9 cellular contexts compared by ENCODE assay signal in the genomic region with DNA sequence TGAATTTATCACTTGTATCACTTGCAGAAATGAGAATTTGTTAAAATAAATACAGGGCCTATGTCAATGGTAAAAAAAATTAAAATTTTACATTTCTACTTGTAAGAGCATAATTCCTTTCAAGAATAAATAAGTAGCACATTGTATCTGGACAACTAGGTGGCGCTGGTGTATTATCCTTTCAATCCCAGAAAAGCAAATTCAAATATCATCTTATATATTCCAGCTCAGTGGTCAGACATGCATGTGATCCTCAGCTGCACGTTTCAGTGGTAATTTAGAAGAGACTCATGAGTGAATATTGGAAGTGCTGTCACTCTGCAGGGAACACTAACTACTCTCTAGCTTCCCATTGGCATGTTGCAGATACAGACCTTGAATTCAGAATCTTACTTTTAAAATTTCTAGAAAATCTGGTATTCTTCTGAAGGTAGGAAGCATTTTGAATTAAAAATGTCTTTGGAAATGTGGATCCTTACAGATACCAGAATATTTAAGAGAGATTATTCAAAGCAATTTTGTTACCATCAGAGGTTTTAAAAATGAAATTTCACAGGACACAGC.
DNase-seq lines count a peak whose midpoint lies in the region; ATAC-seq, FAIRE-seq and TF ChIP-seq lines count a peak whose summit lies in the region.
"Had no signal": no experiment of that assay in that cellular context is flagged by ENCODE, and none has a peak within 500 bp of the region (broad histone marks: within the 10 kb centered on the region; RNA-seq: fewer than 3 reads in every experiment).

No MANE protein-coding gene starts in this region.

- peaks cover 2% of the 10 kb centered on the region for H3K36me3 Mint-ChIP-seq in neural progenitor cell
- H3K36me3 Mint-ChIP-seq in natural killer cell = no peaks in the 10 kb centered on the region
- H3K36me3 Mint-ChIP-seq: memory B cell had no signal

- H3K4me1 Mint-ChIP-seq in neural progenitor cell (peaks cover 27% of the 10 kb centered on the region), natural killer cell (peaks cover 0 to 4% of the 10 kb centered on the region in 2 donors)
- H3K4me1 Mint-ChIP-seq: memory B cell had no signal

- intact Hi-C loops in natural killer cell (cut with micrococcal nuclease) = no loop called here

- H3K4me2 ChIP-seq in KMS-11 (peak overlapping the region; percentile 2; the same call in 1 of the 2 replicates), OCI-LY1 (ENCODE audit: low read length) (no peak overlapping the region), neural progenitor cell (no peak overlapping the region)

- H3K9ac ChIP-seq in KMS-11 (no peak overlapping the region), OCI-LY1 (ENCODE audit: low read length) (no peak overlapping the region), endocrine pancreas (ENCODE audit: control insufficient read depth, insufficient read depth, low read length) (no peak overlapping the region), neural progenitor cell (no peak overlapping the region)

- no peaks in the 10 kb centered on the region for H4K20me1 ChIP-seq in KMS-11 (ENCODE audit: insufficient read depth)
- H4K20me1 ChIP-seq in OCI-LY1 (ENCODE audit: insufficient read depth, low read length) = no peaks in the 10 kb centered on the region
- no peaks in the 10 kb centered on the region for H4K20me1 ChIP-seq in neural progenitor cell (ENCODE audit: low read depth)

- no peak overlapping the region for H3K4me3 Mint-ChIP-seq in neural progenitor cell
- H3K4me3 Mint-ChIP-seq in natural killer cell = no peak overlapping the region
- H3K4me3 Mint-ChIP-seq: memory B cell had no signal

- no peak for FAIRE-seq in GM19239 (lab: Jason Lieb, UNC)

- 0 out of 2 replicates have a peak overlapping the region, but pooled peaks have one; percentile 26 for H2AFZ ChIP-seq in KMS-11 (ENCODE audit: low read depth)
- H2AFZ ChIP-seq in OCI-LY1 (ENCODE audit: low read length) = no peak overlapping the region
- H2AFZ ChIP-seq in neural progenitor cell (replicated peaks) = no peak overlapping the region

- H3K9me2 ChIP-seq in OCI-LY1 (ENCODE audit: low read depth, low read length) = no peaks in the 10 kb centered on the region

- ATAC-seq in HG03378 (IDR thresholded peaks at IDR 0.05; ENCODE audit: unreplicated experiment) (no peak), natural killer cell (no peak)

- H3K79me2 ChIP-seq in KMS-11 (ENCODE audit: insufficient read depth, low read depth) (no peaks in the 10 kb centered on the region), OCI-LY1 (ENCODE audit: insufficient read depth, low read length) (no peaks in the 10 kb centered on the region), neural progenitor cell (ENCODE audit: low read depth) (no peaks in the 10 kb centered on the region)

- H3K27me3 Mint-ChIP-seq in neural progenitor cell (ENCODE audit: insufficient read depth, low read depth) = peaks cover 2% of the 10 kb centered on the region
- no peaks in the 10 kb centered on the region for H3K27me3 Mint-ChIP-seq in natural killer cell (ENCODE audit: low read depth in 2 of 2)
- H3K27me3 Mint-ChIP-seq: memory B cell had no signal

- no peaks in the 10 kb centered on the region for H3K27me3 ChIP-seq in KMS-11 (ENCODE audit: insufficient read depth, low read depth)
- no peaks in the 10 kb centered on the region for H3K27me3 ChIP-seq in OCI-LY1 (ENCODE audit: insufficient read depth, low read length)
- no peaks in the 10 kb centered on the region for H3K27me3 ChIP-seq in endocrine pancreas (ENCODE audit: control insufficient read depth, insufficient read depth, low read length)
- no peaks in the 10 kb centered on the region for H3K27me3 ChIP-seq in neural progenitor cell

- no peaks in the 10 kb centered on the region for H3F3A ChIP-seq in OCI-LY1 (ENCODE audit: insufficient read depth, low read length)
- no peaks in the 10 kb centered on the region for H3F3A ChIP-seq in neural progenitor cell (ENCODE audit: low read depth)

- DNase-seq in DMS 273 treated with DMSO at 0.1 percent for 48 hours (lab: John Stamatoyannopoulos, UW) (peak; percentile 1), neural progenitor cell (ENCODE audit: low spot score) (peak; percentile 51), GM19239 (ENCODE audit: insufficient read length, low spot score) (no peak), natural killer cell (no peak)

- no peaks in the 10 kb centered on the region for H3K36me3 ChIP-seq in KMS-11 (ENCODE audit: insufficient read depth)
- H3K36me3 ChIP-seq in OCI-LY1 (ENCODE audit: insufficient read depth, low read length) = no peaks in the 10 kb centered on the region; the same call in 1 of the 2 replicates
- H3K36me3 ChIP-seq in endocrine pancreas (ENCODE audit: control insufficient read depth, insufficient read depth, low read length) = no peaks in the 10 kb centered on the region
- H3K36me3 ChIP-seq in neural progenitor cell = no peaks in the 10 kb centered on the region

- H3K27ac Mint-ChIP-seq in neural progenitor cell = no peak overlapping the region
- no peak overlapping the region for H3K27ac Mint-ChIP-seq in natural killer cell
- H3K27ac Mint-ChIP-seq: memory B cell had no signal

- H3K27ac ChIP-seq in KMS-11 (no peak overlapping the region), OCI-LY1 (ENCODE audit: low read depth, low read length, poor library complexity, severe bottlenecking) (peak overlapping the region; percentile 60), neural progenitor cell (no peak overlapping the region)

- H3K9me3 ChIP-seq in OCI-LY1 (ENCODE audit: low read length) (peaks cover 3% of the 10 kb centered on the region; the same call in 1 of the 2 replicates), endocrine pancreas (ENCODE audit: control insufficient read depth, low read length) (no peaks in the 10 kb centered on the region), neural progenitor cell (ENCODE audit: low read depth) (no peaks in the 10 kb centered on the region)

- H3K4me3 ChIP-seq in KMS-11 (IDR thresholded peaks at IDR 0.05; ENCODE audit: insufficient read depth, low read depth, low read length) (no peak overlapping the region), OCI-LY1 (ENCODE audit: low read depth, low read length, poor library complexity, severe bottlenecking) (no peak overlapping the region), endocrine pancreas (ENCODE audit: control insufficient read depth, insufficient read depth, low read length) (peak overlapping the region; percentile 18), neural progenitor cell (no peak overlapping the region)

- TF ChIP-seq CTCF in KMS-11 (conservative IDR thresholded peaks at IDR 0.05; ENCODE audit: low read depth, low read length) = peak; percentile 88
- peak; percentile 74 for TF ChIP-seq CTCF in OCI-LY1 (IDR thresholded peaks at IDR 0.05; ENCODE audit: low read length)
- peak; percentile 81 for TF ChIP-seq CTCF in neural progenitor cell (IDR thresholded peaks at IDR 0.05)
- TF ChIP-seq CTCF in natural killer cell (IDR thresholded peaks at IDR 0.05) = no peak

- H3K4me1 ChIP-seq in KMS-11 (ENCODE audit: low read depth, poor library complexity, severe bottlenecking) = peaks cover 18% of the 10 kb centered on the region
- peaks cover 23% of the 10 kb centered on the region for H3K4me1 ChIP-seq in OCI-LY1 (ENCODE audit: insufficient read depth, low read length, severe bottlenecking)
- peaks cover 10% of the 10 kb centered on the region for H3K4me1 ChIP-seq in endocrine pancreas (ENCODE audit: control insufficient read depth, insufficient read depth, low read length)
- H3K4me1 ChIP-seq in neural progenitor cell = no peaks in the 10 kb centered on the region

- H3K9me3 Mint-ChIP-seq in neural progenitor cell (peaks cover 11% of the 10 kb centered on the region), natural killer cell (peaks cover 3 to 8% of the 10 kb centered on the region in 2 donors)

Comparison
In these comparisons a context has a peak if more than half of its experiments do, and no peak if none do; other contexts are left out.
1. DNase-seq: peak in DMS 273 treated with DMSO at 0.1 percent for 48 hours (single experiment) and neural progenitor cell (single experiment); none in GM19239 (single experiment) and natural killer cell (single experiment).